In the genomic region with DNA sequence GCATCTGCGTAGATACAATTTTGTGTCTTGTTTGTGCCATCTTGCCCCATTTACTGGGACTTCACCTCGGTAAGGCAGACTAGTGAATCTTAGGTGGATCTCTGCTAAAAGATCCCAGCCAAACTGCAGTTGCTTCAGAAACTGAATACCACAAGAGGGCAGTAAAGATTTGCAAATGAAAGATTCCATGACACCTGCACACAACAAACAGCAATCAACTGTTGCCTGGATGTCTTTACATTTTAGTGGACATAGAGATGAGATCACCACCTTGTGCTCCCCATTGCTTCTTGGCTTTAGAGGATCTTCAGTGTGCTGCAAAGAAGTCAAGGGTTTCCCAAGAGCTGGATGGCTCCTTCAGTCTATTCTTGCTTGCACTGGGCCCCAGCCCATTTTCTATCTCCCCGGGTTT, we compare ENCODE assay signal across 8 cellular contexts.
DNase-seq lines count a peak whose midpoint lies in the region; ATAC-seq and TF ChIP-seq lines count a peak whose summit lies in the region.

No MANE protein-coding gene starts in this region.

- DNase-seq in DMS79 treated with DMSO at 0.1 percent for 48 hours (lab: John Stamatoyannopoulos, UW) (peak; percentile 76), NCI-H226 (peak; percentile 41), heart right ventricle (no peak), putamen (ENCODE audit: low spot score) (peak; percentile 61)
- no peak for DNase-seq in activated T-helper 1 cell treated with anti-CD3 and anti-CD28 coated beads, Interleukin-12 subunit alpha, Interleukin-12 subunit beta, Interleukin-2, Interleukin-4 antibody, amounts not matched to agents 30 ng/mL and 10 ng/mL and 1 ng/mL, durations not matched to agents 14 hours and 24 hours and 36 hours (ENCODE audit: low spot score)
- DNase-seq in stimulated activated CD4-positive, alpha-beta T cell treated with anti-CD3 and anti-CD28 coated beads, Interleukin-15, amount 100 ng/mL, for 24 hours: no peak
- no peak for DNase-seq in effector CD4-positive, alpha-beta T cell

- ATAC-seq in HG02970 (IDR thresholded peaks at IDR 0.05; ENCODE audit: low FRiP score, unreplicated experiment) (peak; percentile 40), heart right ventricle (peak in 6 of 8 donors; percentile 28 to 67 (median 54))

- intact Hi-C loops in activated T-helper 1 cell treated with anti-CD3 and anti-CD28 coated beads, Interleukin-12 subunit alpha, Interleukin-12 subunit beta, Interleukin-2, Interleukin-4 antibody, amounts not matched to agents 30 ng/mL and 10 ng/mL and 1 ng/mL, durations not matched to agents 14 hours and 24 hours and 36 hours (cut with micrococcal nuclease): loop anchor here (1.0 to 5.0 kb wide), 3 partner anchors 191 to 943 kb away; no protein-coding TSS in a partner anchor
- intact Hi-C loops in heart right ventricle (cut with DNase I): loop anchor here in 6 of 10 donors (1.0 to 10.0 kb wide), 4 partner anchors 191 to 969 kb away; no protein-coding TSS in a partner anchor

- H3K9me3 ChIP-seq in heart right ventricle: no peaks in the 10 kb centered on the region

- WGBS in heart right ventricle, 2 donors: 33 to 37% methylated on average over 3 of the region's 3 CpGs

- H3K36me3 ChIP-seq in heart right ventricle: no peaks in the 10 kb centered on the region

- H3K27ac Mint-ChIP-seq in activated T-helper 1 cell treated with anti-CD3 and anti-CD28 coated beads, Interleukin-12 subunit alpha, Interleukin-12 subunit beta, Interleukin-2, Interleukin-4 antibody, amounts not matched to agents 30 ng/mL and 10 ng/mL and 1 ng/mL, durations not matched to agents 14 hours and 24 hours and 36 hours: peak overlapping the region; percentile 72

- H3K4me3 ChIP-seq in heart right ventricle: no peak overlapping the region

- H3K4me3 Mint-ChIP-seq in activated T-helper 1 cell treated with anti-CD3 and anti-CD28 coated beads, Interleukin-12 subunit alpha, Interleukin-12 subunit beta, Interleukin-2, Interleukin-4 antibody, amounts not matched to agents 30 ng/mL and 10 ng/mL and 1 ng/mL, durations not matched to agents 14 hours and 24 hours and 36 hours: no peak overlapping the region

- peaks cover 54% of the 10 kb centered on the region for H3K4me1 Mint-ChIP-seq in activated T-helper 1 cell treated with anti-CD3 and anti-CD28 coated beads, Interleukin-12 subunit alpha, Interleukin-12 subunit beta, Interleukin-2, Interleukin-4 antibody, amounts not matched to agents 30 ng/mL and 10 ng/mL and 1 ng/mL, durations not matched to agents 14 hours and 24 hours and 36 hours (ENCODE audit: low read depth)

- no peaks in the 10 kb centered on the region for H3K9me3 Mint-ChIP-seq in activated T-helper 1 cell treated with anti-CD3 and anti-CD28 coated beads, Interleukin-12 subunit alpha, Interleukin-12 subunit beta, Interleukin-2, Interleukin-4 antibody, amounts not matched to agents 30 ng/mL and 10 ng/mL and 1 ng/mL, durations not matched to agents 14 hours and 24 hours and 36 hours

- TF ChIP-seq CTCF in heart right ventricle (IDR thresholded peaks at IDR 0.05): peak; percentile 34 to 80 (median 71)

- H3K4me1 ChIP-seq in heart right ventricle: peaks cover 0 to 29% (median 4%) of the 10 kb centered on the region in 9 donors

- no peak overlapping the region for H3K27ac ChIP-seq in heart right ventricle

- peaks cover 23% of the 10 kb centered on the region for H3K36me3 Mint-ChIP-seq in activated T-helper 1 cell treated with anti-CD3 and anti-CD28 coated beads, Interleukin-12 subunit alpha, Interleukin-12 subunit beta, Interleukin-2, Interleukin-4 antibody, amounts not matched to agents 30 ng/mL and 10 ng/mL and 1 ng/mL, durations not matched to agents 14 hours and 24 hours and 36 hours (ENCODE audit: low read depth)

- H3K27me3 ChIP-seq in heart right ventricle: no peaks in the 10 kb centered on the region

- no peaks in the 10 kb centered on the region for H3K27me3 Mint-ChIP-seq in activated T-helper 1 cell treated with anti-CD3 and anti-CD28 coated beads, Interleukin-12 subunit alpha, Interleukin-12 subunit beta, Interleukin-2, Interleukin-4 antibody, amounts not matched to agents 30 ng/mL and 10 ng/mL and 1 ng/mL, durations not matched to agents 14 hours and 24 hours and 36 hours (ENCODE audit: insufficient read depth)

Comparison
In these comparisons a context has a peak if more than half of its experiments do, and no peak if none do; other contexts are left out.
1. DNase-seq: peak in DMS79 treated with DMSO at 0.1 percent for 48 hours (single experiment), NCI-H226 (single experiment) and putamen (single experiment); none in activated T-helper 1 cell treated with anti-CD3 and anti-CD28 coated beads, Interleukin-12 subunit alpha, Interleukin-12 subunit beta, Interleukin-2, Interleukin-4 antibody, amounts not matched to agents 30 ng/mL and 10 ng/mL and 1 ng/mL, durations not matched to agents 14 hours and 24 hours and 36 hours (single experiment), heart right ventricle (0 of 2), stimulated activated CD4-positive, alpha-beta T cell treated with anti-CD3 and anti-CD28 coated beads, Interleukin-15, amount 100 ng/mL, for 24 hours (single experiment) and effector CD4-positive, alpha-beta T cell (single experiment).